Comparison of ENCODE assay signal across 27 cellular contexts in genomic region chr2:196365132-196365531, GRCh38.
"Had no signal": no experiment of that assay in that cellular context is flagged by ENCODE, and none has a peak within 500 bp of the region (broad histone marks: within the 10 kb centered on the region; RNA-seq: fewer than 3 reads in every experiment).

No MANE protein-coding gene starts in this region.

- H3K27ac ChIP-seq: colonic mucosa, dorsolateral prefrontal cortex, epithelial cell of prostate, esophagus muscularis mucosa, gastroesophageal sphincter, hepatocyte, ovary, right lobe of liver, testis, tibial nerve, upper lobe of right lung, vagina had no signal

- H3K4me2 ChIP-seq: hepatocyte had no signal

- H3K79me2 ChIP-seq: hepatocyte had no signal

- H3K4me1 Mint-ChIP-seq: stimulated activated memory B cell treated with anti-CD40 and anti-IgM and Interleukin-4, amounts not matched to agents 10 μg/mL and 1 μg/mL and 100 μg/mL, for 72 hours had no signal

- H3K9me3 ChIP-seq: colonic mucosa, gastroesophageal sphincter, mucosa of descending colon, ovary, right lobe of liver, testis, upper lobe of right lung, vagina had no signal

- H3K36me3 ChIP-seq: colonic mucosa, esophagus muscularis mucosa, gastroesophageal sphincter, ovary, right lobe of liver, tibial nerve, upper lobe of right lung, vagina had no signal

- H3K27ac Mint-ChIP-seq: naive thymus-derived CD8-positive, alpha-beta T cell; stimulated activated memory B cell treated with anti-CD40 and anti-IgM and Interleukin-4, amounts not matched to agents 10 μg/mL and 1 μg/mL and 100 μg/mL, for 72 hours; stimulated activated naive CD8-positive, alpha-beta T cell treated with anti-CD3 and anti-CD28 coated beads, Interleukin-15, amount 100 ng/mL, for 72 hours had no signal

- DNase-seq: colonic mucosa; dorsolateral prefrontal cortex; effector CD8-positive, alpha-beta T cell; foreskin fibroblast; kidney; left cardiac atrium; left ventricle myocardium superior; mammary epithelial cell; mucosa of descending colon; naive thymus-derived CD8-positive, alpha-beta T cell; nucleus accumbens; ovary; right lobe of liver; stimulated activated CD4-positive, alpha-beta T cell treated with anti-CD3 and anti-CD28 coated beads, Interleukin-15, amount 100 ng/mL, for 24 hours; stimulated activated CD4-positive, alpha-beta T cell treated with anti-CD3 and anti-CD28 coated beads, Interleukin-1b, Interleukin-23, amount 100 ng/mL, for 48 hours; stimulated activated CD4-positive, alpha-beta T cell treated with anti-CD3 and anti-CD28 coated beads, Interleukin-4, amount 100 ng/mL, for 24 hours; stimulated activated naive CD8-positive, alpha-beta T cell treated with anti-CD3 and anti-CD28 coated beads, Interleukin-15, amount 100 ng/mL, for 72 hours; testis; upper lobe of right lung had no signal

- H3K27me3 Mint-ChIP-seq: stimulated activated memory B cell treated with anti-CD40 and anti-IgM and Interleukin-4, amounts not matched to agents 10 μg/mL and 1 μg/mL and 100 μg/mL, for 72 hours; stimulated activated naive CD8-positive, alpha-beta T cell treated with anti-CD3 and anti-CD28 coated beads, Interleukin-15, amount 100 ng/mL, for 72 hours had no signal

- H3K4me3 Mint-ChIP-seq: naive thymus-derived CD8-positive, alpha-beta T cell; neural crest cell; stimulated activated memory B cell treated with anti-CD40 and anti-IgM and Interleukin-4, amounts not matched to agents 10 μg/mL and 1 μg/mL and 100 μg/mL, for 72 hours; stimulated activated naive CD8-positive, alpha-beta T cell treated with anti-CD3 and anti-CD28 coated beads, Interleukin-15, amount 100 ng/mL, for 72 hours had no signal

- ATAC-seq: gastroesophageal sphincter; left cardiac atrium; left ventricle myocardium superior; mucosa of descending colon; naive thymus-derived CD8-positive, alpha-beta T cell; right lobe of liver; stimulated activated memory B cell treated with anti-CD40 and anti-IgM and Interleukin-4, amounts not matched to agents 10 μg/mL and 1 μg/mL and 100 μg/mL, for 72 hours; upper lobe of right lung had no signal

- H3K27me3 ChIP-seq: colonic mucosa, dorsolateral prefrontal cortex, esophagus muscularis mucosa, gastroesophageal sphincter, hepatocyte, ovary, right lobe of liver, testis, tibial nerve, upper lobe of right lung, vagina had no signal

- H3K4me3 ChIP-seq: colonic mucosa, dorsolateral prefrontal cortex, esophagus muscularis mucosa, gastroesophageal sphincter, hepatocyte, mucosa of descending colon, ovary, right lobe of liver, testis, tibial nerve, upper lobe of right lung, vagina had no signal

- H3K4me1 ChIP-seq: colonic mucosa, gastroesophageal sphincter, right lobe of liver, testis, tibial nerve had no signal
